ENCODE assay signal across 14 cellular contexts in genomic region chr17:2108170-2108569, GRCh38. TPM values are rescaled to one million over a fixed set of nuclear protein-coding genes. Genes with fewer than 3 reads are reported as not detected.
DNase-seq lines count a peak whose midpoint lies in the region; ATAC-seq and TF ChIP-seq lines count a peak whose summit lies in the region.
"Had no signal": no experiment of that assay in that cellular context is flagged by ENCODE, and none has a peak within 500 bp of the region (broad histone marks: within the 10 kb centered on the region; RNA-seq: fewer than 3 reads in every experiment).

No MANE protein-coding gene starts in this region.

- H3K9ac ChIP-seq in IMR-90 (ENCODE audit: low read depth, low read length) = no peak overlapping the region
- H3K9ac ChIP-seq: KMS-11 had no signal

- TF ChIP-seq RAD21 in IMR-90 (IDR thresholded peaks at IDR 0.05; ENCODE audit: low read length) = no peak

- BruUV-seq in IMR-90 (replicated peaks; lab: Mats Ljungman, UMichigan) = no TSS peak

- dilution Hi-C loops in IMR-90 (cut with HindIII; ENCODE audit: low sequenced_read_pairs, unreplicated experiment) = no loop called here

- CTCF ChIA-PET in IMR-90 (lab: Yijun Ruan, JAX) = interaction anchor here (1.4 kb wide), 1 partner anchor 14 kb away, joined by 4 read pairs; no protein-coding TSS in a partner anchor

- H2AFZ ChIP-seq in IMR-90 (replicated peaks; ENCODE audit: low read length, poor library complexity) = no peak overlapping the region

- no peaks in the 10 kb centered on the region for H3K27me3 ChIP-seq in IMR-90 (ENCODE audit: control insufficient read depth, insufficient read depth, low read length)
- H3K27me3 ChIP-seq in tibial artery = no peaks in the 10 kb centered on the region
- H3K27me3 ChIP-seq: SJCRH30 had no signal

- no peak for ATAC-seq in IMR-90 (ENCODE audit: low read depth)
- no peak for ATAC-seq in HG02642 (IDR thresholded peaks at IDR 0.05; ENCODE audit: poor library complexity, unreplicated experiment)
- ATAC-seq in GM18498 (IDR thresholded peaks at IDR 0.05; ENCODE audit: unreplicated experiment) = no peak

- H3K4me2 ChIP-seq in IMR-90 (ENCODE audit: low read depth, low read length) = no peak overlapping the region
- H3K4me2 ChIP-seq: KMS-11 had no signal

- H2BK15ac ChIP-seq in IMR-90 (ENCODE audit: low read depth, low read length) = no peak overlapping the region

- no peak overlapping the region for H3K23ac ChIP-seq in IMR-90 (ENCODE audit: low read depth, low read length)

- H3K4me3 ChIP-seq in GM12865 (ENCODE audit: low read depth, low read length) = no peak overlapping the region
- no peak overlapping the region for H3K4me3 ChIP-seq in IMR-90 (ENCODE audit: insufficient read depth, low read depth, low read length)
- H3K4me3 ChIP-seq in tibial artery = no peak overlapping the region
- H3K4me3 ChIP-seq: SJCRH30 had no signal

- H3K27ac ChIP-seq in IMR-90 (ENCODE audit: insufficient read depth, low read length) (no peak overlapping the region), tibial artery (peak overlapping the region; percentile 61 to 65)
- H3K27ac ChIP-seq: KMS-11, SJCRH30 had no signal

- no peak overlapping the region for H2AK9ac ChIP-seq in IMR-90 (replicated peaks; ENCODE audit: low read depth, low read length, poor library complexity)

- TF ChIP-seq CTCF in GM12865 (IDR thresholded peaks at IDR 0.05; ENCODE audit: insufficient read depth, low read depth, low read length, missing control alignments) = no peak
- TF ChIP-seq CTCF in IMR-90 (conservative IDR thresholded peaks at IDR 0.05; ENCODE audit: low read depth, low read length) = no peak
- no peak for TF ChIP-seq CTCF in tibial artery (IDR thresholded peaks at IDR 0.05)

- H3K9me1 ChIP-seq in IMR-90 (ENCODE audit: insufficient read depth, low read length) = peaks cover 3% of the 10 kb centered on the region

- POLR2A ChIA-PET in IMR-90 (lab: Charles Lee; ENCODE audit: unreplicated experiment) = no interaction called here

- in situ Hi-C loops in IMR-90 (cut with MboI; ENCODE audit: low sequenced_read_pairs) = no loop called here

- no peak overlapping the region for H2AK5ac ChIP-seq in IMR-90 (ENCODE audit: low read depth, low read length)

- H3K4me1 ChIP-seq in IMR-90 (ENCODE audit: control insufficient read depth, insufficient read depth, low read length) (peaks cover 10% of the 10 kb centered on the region), tibial artery (peaks cover 0 to 30% (median 20%) of the 10 kb centered on the region in 4 donors)
- H3K4me1 ChIP-seq: SJCRH30 had no signal

- no peaks in the 10 kb centered on the region; the same call in 1 of the 2 replicates for H3K36me3 ChIP-seq in IMR-90 (ENCODE audit: control insufficient read depth, insufficient read depth, low read length)
- H3K36me3 ChIP-seq in tibial artery = no peaks in the 10 kb centered on the region
- H3K36me3 ChIP-seq: SJCRH30 had no signal

- H3K79me1 ChIP-seq in IMR-90 (ENCODE audit: low read depth in 1 of 2, low read length in 2 of 2) = peaks cover 12 to 15% of the 10 kb centered on the region in 2 experiments

- H4K5ac ChIP-seq in IMR-90 (ENCODE audit: low read depth, low read length) = no peak overlapping the region

- no peak overlapping the region for H4K8ac ChIP-seq in IMR-90 (ENCODE audit: low read depth in 2 of 2, low read length in 2 of 2)

- 90% methylated on average over 2 of the region's 8 CpGs; no CpG with 5 or more reads in 1 of the 2 experiments for WGBS in IMR-90 (ENCODE audit: extremely low coverage in 2 of 2, insufficient read length in 1 of 2), 2 experiments

- TF ChIP-seq POLR2A in IMR-90 (IDR thresholded peaks at IDR 0.05; ENCODE audit: low read depth, low read length) = no peak

- intact Hi-C loops in IMR-90 (cut with micrococcal nuclease) (no loop called here), tibial artery (cut with DNase I; ENCODE audit: low total_unique reads) (no loop called here)

- no peaks in the 10 kb centered on the region for H3K9me3 ChIP-seq in IMR-90 (ENCODE audit: control insufficient read depth, insufficient read depth, low read length)
- H3K9me3 ChIP-seq in tibial artery = no peaks in the 10 kb centered on the region
- H3K9me3 ChIP-seq: SJCRH30 had no signal

- no peak overlapping the region for H4K91ac ChIP-seq in IMR-90 (ENCODE audit: insufficient read depth, low read depth, low read length)

- DNase-seq in GM12865 (ENCODE audit: low read depth) = peak; percentile 65
- peak; percentile 13 for DNase-seq in IMR-90
- DNase-seq in fibroblast of gingiva (ENCODE audit: low read depth) = peak; percentile 40
- DNase-seq in tibial artery = no peak
- no peak for DNase-seq in RKO (ENCODE audit: low spot score)
- DNase-seq: DMS79 treated with DMSO at 0.1 percent for 48 hours, NCI-H1417, NCI-H187, NCI-H2107, NCI-H526, SJCRH30 had no signal

- H2BK120ac ChIP-seq in IMR-90 (ENCODE audit: low read depth, low read length) = no peak overlapping the region

- no peak overlapping the region for H3K4ac ChIP-seq in IMR-90 (ENCODE audit: low read depth, low read length)

- H4K20me1 ChIP-seq in IMR-90 (ENCODE audit: insufficient read depth, low read length) = no peaks in the 10 kb centered on the region

- no peak overlapping the region for H2BK20ac ChIP-seq in IMR-90 (ENCODE audit: low read depth, low read length)

- H3K56ac ChIP-seq in IMR-90 (ENCODE audit: extremely low read depth, insufficient read depth, low read length) = no peak overlapping the region

- no peak overlapping the region for H3K14ac ChIP-seq in IMR-90 (replicated peaks; ENCODE audit: low read depth, low read length)

- H3K18ac ChIP-seq in IMR-90 (ENCODE audit: low read depth, low read length) = no peak overlapping the region

- no peak overlapping the region for H2BK5ac ChIP-seq in IMR-90 (ENCODE audit: low read depth, low read length, poor library complexity, severe bottlenecking)

TF ChIP-seq in IMR-90, 13 proteins besides CTCF, POLR2A, EP300 and RAD21:
- TF ChIP-seq CEBPB (IDR thresholded peaks at IDR 0.05; ENCODE audit: low read depth, low read length) (no peak), CHD1 (IDR thresholded peaks at IDR 0.05; ENCODE audit: low read depth, low read length) (no peak), NFE2L2 (IDR thresholded peaks at IDR 0.05; ENCODE audit: low read depth, low read length) (no peak), USF2 (IDR thresholded peaks at IDR 0.05; ENCODE audit: low read depth, low read length) (no peak), RCOR1 (IDR thresholded peaks at IDR 0.05; ENCODE audit: insufficient replicate concordance, low read length) (no peak), MXI1 (IDR thresholded peaks at IDR 0.05; ENCODE audit: borderline replicate concordance, low read depth, low read length) (no peak), RFX5 (IDR thresholded peaks at IDR 0.05; ENCODE audit: low read depth, low read length) (no peak), BHLHE40 (IDR thresholded peaks at IDR 0.05; ENCODE audit: low read depth, low read length) (no peak), ELK1 (IDR thresholded peaks at IDR 0.05; ENCODE audit: borderline replicate concordance, low read depth, low read length) (no peak), SMC3 (IDR thresholded peaks at IDR 0.05; ENCODE audit: low read depth, low read length) (no peak), FOS (IDR thresholded peaks at IDR 0.05; ENCODE audit: low read depth, low read length) (no peak), MAZ (IDR thresholded peaks at IDR 0.05; ENCODE audit: borderline replicate concordance, low read depth, low read length) (no peak), MAFK (IDR thresholded peaks at IDR 0.05; ENCODE audit: low read depth, low read length) (no peak)

RNA-seq across cellular contexts. Expression of gene HIC1, which starts 53.3 kb away (rescaled TPM):
- total RNA-seq in IMR-90 (2012; rRNA removed) = 10.0 and 10.4 TPM in 2 replicates
- polyA plus RNA-seq in IMR-90 (2012; rRNA removed) = 23.0 and 30.9 TPM in 2 replicates
- 17.8 and 60.2 TPM in 2 replicates for polyA plus RNA-seq in IMR-90 (2012; cell fraction: cytosol; rRNA removed)
- polyA plus RNA-seq in IMR-90 (2012; cell fraction: nucleus; rRNA removed; ENCODE audit: low replicate concordance) = 69.0 and 122 TPM in 2 replicates

Comparison
In these comparisons a context has a peak if more than half of its experiments do, and no peak if none do; other contexts are left out.
1. DNase-seq: peak in GM12865 (single experiment), IMR-90 (single experiment) and fibroblast of gingiva (single experiment); none in tibial artery (0 of 2) and RKO (single experiment).